19 cellular contexts compared by ENCODE assay signal in the genomic region with DNA sequence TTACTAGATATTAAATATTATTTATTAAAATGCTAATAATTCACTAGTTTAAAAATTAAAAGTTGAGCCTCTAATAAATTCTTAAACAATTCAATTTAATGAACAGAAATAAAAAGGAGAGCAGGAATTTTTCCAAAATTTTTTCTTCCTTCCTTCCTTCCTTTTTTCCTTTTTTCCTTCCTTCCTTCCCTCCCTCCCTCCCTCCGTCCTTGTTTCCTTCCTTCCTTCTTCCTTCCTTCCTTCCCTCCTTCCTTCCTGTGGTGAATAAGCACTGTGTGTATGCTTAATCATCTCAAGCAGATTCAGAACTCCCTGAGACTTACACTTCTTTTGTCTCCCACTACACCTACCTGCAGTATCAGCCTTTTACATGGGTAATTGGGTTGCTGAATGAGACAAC.
"Had no signal": no experiment of that assay in that cellular context is flagged by ENCODE, and none has a peak within 500 bp of the region (broad histone marks: within the 10 kb centered on the region; RNA-seq: fewer than 3 reads in every experiment).

No MANE protein-coding gene starts in this region.

- H3K36me3 ChIP-seq: esophagus muscularis mucosa, gastroesophageal sphincter, neural progenitor cell, ovary, right atrium auricular region had no signal

- H3K4me1 ChIP-seq: esophagus muscularis mucosa, gastroesophageal sphincter, right atrium auricular region had no signal

- H2AFZ ChIP-seq: neural progenitor cell had no signal

- ATAC-seq: gastroesophageal sphincter; left lobe of liver; mucosa of descending colon; naive thymus-derived CD8-positive, alpha-beta T cell had no signal

- H3K9me3 ChIP-seq: esophagus muscularis mucosa, gastroesophageal sphincter, mucosa of descending colon, ovary, right atrium auricular region had no signal

- H3K4me2 ChIP-seq: neural progenitor cell, smooth muscle cell had no signal

- H3K4me3 ChIP-seq: esophagus muscularis mucosa, gastroesophageal sphincter, mucosa of descending colon, neural progenitor cell, ovary, right atrium auricular region, smooth muscle cell had no signal

- H3K9ac ChIP-seq: neural progenitor cell had no signal

- H3K27me3 ChIP-seq: esophagus muscularis mucosa, neural progenitor cell, ovary, right atrium auricular region had no signal

- H3K27ac ChIP-seq: epithelial cell of prostate, esophagus muscularis mucosa, gastroesophageal sphincter, neural progenitor cell, ovary, right atrium auricular region had no signal

- DNase-seq: cortex of kidney; effector memory CD4-positive, alpha-beta T cell; glutamatergic neuron; islet precursor cell; mammary epithelial cell; mucosa of descending colon; naive thymus-derived CD8-positive, alpha-beta T cell; nucleus accumbens; ovary; stimulated activated CD4-positive, alpha-beta T cell treated with anti-CD3 and anti-CD28 coated beads, Interleukin-2, amount 100 ng/mL, for 48 hours; stimulated activated naive CD4-positive, alpha-beta T cell treated with Interleukin-2 at 50 U/mL for 16 hours; trophoblast cell had no signal
